Comparison of ENCODE assay signal across 13 cellular contexts in the genomic region with DNA sequence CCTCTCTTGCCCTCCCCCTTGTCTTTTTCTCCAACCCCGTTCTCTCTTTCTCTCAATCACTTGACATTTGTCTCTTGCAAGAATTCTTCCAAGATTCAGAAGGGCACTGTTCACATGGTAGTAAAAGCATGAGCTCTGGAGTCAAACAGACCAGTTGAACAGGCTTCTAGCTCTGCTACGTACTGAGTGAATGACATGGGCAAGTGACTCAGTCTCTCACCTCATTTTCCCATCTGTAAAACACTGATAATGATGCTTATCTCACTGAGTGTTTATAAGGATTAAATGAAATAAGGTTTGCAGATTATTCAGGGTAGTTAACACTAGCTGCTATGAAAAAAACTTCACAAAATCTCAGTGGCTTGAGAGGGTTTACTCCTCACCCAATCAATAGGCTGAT. TPM values are rescaled to one million over a fixed set of nuclear protein-coding genes. Genes with fewer than 3 reads are reported as not detected.
A peak's percentile ranks its signal among the peaks of the same experiment; 100 is the strongest.
DNase-seq lines count a peak whose midpoint lies in the region; ATAC-seq and TF ChIP-seq lines count a peak whose summit lies in the region.
"Had no signal": no experiment of that assay in that cellular context is flagged by ENCODE, and none has a peak within 500 bp of the region (broad histone marks: within the 10 kb centered on the region; RNA-seq: fewer than 3 reads in every experiment).

No MANE protein-coding gene starts in this region.

- H3K9me3 ChIP-seq in Karpas-422 (ENCODE audit: low read length) = no peaks in the 10 kb centered on the region
- H3K9me3 ChIP-seq: breast epithelium, tibial nerve had no signal

- H3K4me3 Mint-ChIP-seq in CD14-positive monocyte (peak overlapping the region; percentile 54 to 73), naive B cell (peak overlapping the region in 7 of 8 donors; percentile 10 to 82 (median 53)), MCF 10A (ENCODE audit: unreplicated experiment) (no peak overlapping the region)
- H3K4me3 Mint-ChIP-seq in activated T-helper 17 cell treated with anti-CD3 and anti-CD28 coated beads, Interleukin-2, amount 50 U/mL, for 72 hours = peak overlapping the region; percentile 68

- POLR2A ChIA-PET in MCF 10A (lab: Yijun Ruan, JAX) = no interaction called here

- TF ChIP-seq CTCF in CD14-positive monocyte (IDR thresholded peaks at IDR 0.05) (no peak), MCF 10A (IDR thresholded peaks at IDR 0.05; ENCODE audit: unreplicated experiment) (no peak)

- no peaks in the 10 kb centered on the region for H4K20me1 ChIP-seq in Karpas-422 (ENCODE audit: insufficient read depth, low read depth, low read length)

- H3K9me2 ChIP-seq in Karpas-422 (replicated peaks; ENCODE audit: insufficient read depth, low read length) = no peaks in the 10 kb centered on the region

- H3K4me2 ChIP-seq in Karpas-422 (ENCODE audit: low read depth, low read length, poor library complexity, severe bottlenecking) = no peak overlapping the region

- no peak overlapping the region for H3K4me3 ChIP-seq in Karpas-422 (ENCODE audit: low read length)
- H3K4me3 ChIP-seq: breast epithelium, tibial nerve had no signal

- no peaks in the 10 kb centered on the region for H3K79me2 ChIP-seq in Karpas-422 (ENCODE audit: low read length)
- H3K79me2 ChIP-seq: parathyroid adenoma had no signal

- BruUV-seq in MCF 10A (replicated peaks; lab: Mats Ljungman, UMichigan) = no TSS peak

- H3K27ac ChIP-seq in Karpas-422 (ENCODE audit: low read length) = no peak overlapping the region
- H3K27ac ChIP-seq: breast epithelium, parathyroid adenoma had no signal

- peaks cover 0 to 3% (median 0%) of the 10 kb centered on the region in 7 donors for H3K9me3 Mint-ChIP-seq in CD14-positive monocyte
- no peaks in the 10 kb centered on the region for H3K9me3 Mint-ChIP-seq in activated T-helper 17 cell treated with anti-CD3 and anti-CD28 coated beads, Interleukin-2, amount 50 U/mL, for 72 hours
- no peaks in the 10 kb centered on the region for H3K9me3 Mint-ChIP-seq in naive B cell
- no peaks in the 10 kb centered on the region for H3K9me3 Mint-ChIP-seq in MCF 10A (ENCODE audit: unreplicated experiment)

- intact Hi-C loops in CD14-positive monocyte (cut with micrococcal nuclease) (no loop called here), MCF 10A (cut with micrococcal nuclease) (no loop called here)

- H3K27ac Mint-ChIP-seq in CD14-positive monocyte (peak overlapping the region; percentile 97 to 100 (median 98)), naive B cell (peak overlapping the region; percentile 92 to 99 (median 95)), MCF 10A (ENCODE audit: low read depth, unreplicated experiment) (no peak overlapping the region)
- peak overlapping the region; percentile 80 for H3K27ac Mint-ChIP-seq in activated T-helper 17 cell treated with anti-CD3 and anti-CD28 coated beads, Interleukin-2, amount 50 U/mL, for 72 hours

- no peak overlapping the region for H3K9ac ChIP-seq in Karpas-422 (ENCODE audit: low read length)
- H3K9ac ChIP-seq: parathyroid adenoma had no signal

- DNase-seq in CD14-positive monocyte (ENCODE audit: low spot score) = no peak
- no peak for DNase-seq in naive B cell
- no peak for DNase-seq in SHP77 treated with DMSO at 0.1 percent for 48 hours (lab: John Stamatoyannopoulos, UW)
- no peak for DNase-seq in MCF 10A (ENCODE audit: unreplicated experiment)
- DNase-seq in Karpas-422 = no peak
- DNase-seq: DMS79 treated with DMSO at 0.1 percent for 48 hours, NCI-H1092 treated with DMSO at 0.1 percent for 48 hours had no signal

- CTCF ChIA-PET in MCF 10A (lab: Yijun Ruan, JAX) = interaction anchor here (0.6 to 1.4 kb wide), 6 partner anchors 20 to 632 kb away, joined by 3 to 6 read pairs (median 4); no protein-coding TSS in a partner anchor

- H3K4me1 Mint-ChIP-seq in CD14-positive monocyte (peaks cover 85% of the 10 kb centered on the region), naive B cell (peaks cover 47 to 77% (median 62%) of the 10 kb centered on the region in 3 donors), MCF 10A (ENCODE audit: insufficient read depth, unreplicated experiment) (no peaks in the 10 kb centered on the region)
- H3K4me1 Mint-ChIP-seq in activated T-helper 17 cell treated with anti-CD3 and anti-CD28 coated beads, Interleukin-2, amount 50 U/mL, for 72 hours = peaks cover 35% of the 10 kb centered on the region

- ATAC-seq in GM18867 (IDR thresholded peaks at IDR 0.05; ENCODE audit: unreplicated experiment) (peak; percentile 17), naive B cell (ENCODE audit: low read depth in 2 of 2) (no peak), GM19397 (IDR thresholded peaks at IDR 0.05; ENCODE audit: unreplicated experiment) (no peak)
- ATAC-seq in activated T-helper 17 cell treated with anti-CD3 and anti-CD28 coated beads, Interleukin-2, amount 50 U/mL, for 72 hours (replicated peaks) = peak; percentile 45

- no peaks in the 10 kb centered on the region for H3K36me3 ChIP-seq in Karpas-422 (ENCODE audit: insufficient read depth, low read length)
- H3K36me3 ChIP-seq: breast epithelium, tibial nerve had no signal

- H3K27me3 Mint-ChIP-seq in CD14-positive monocyte (ENCODE audit: low read depth in 3 of 3) (peaks cover 0 to 3% (median 1%) of the 10 kb centered on the region in 3 donors), naive B cell (no peaks in the 10 kb centered on the region), MCF 10A (ENCODE audit: insufficient read depth, unreplicated experiment) (peaks cover 41% of the 10 kb centered on the region)
- H3K27me3 Mint-ChIP-seq in activated T-helper 17 cell treated with anti-CD3 and anti-CD28 coated beads, Interleukin-2, amount 50 U/mL, for 72 hours = no peaks in the 10 kb centered on the region

- H3K27me3 ChIP-seq in Karpas-422 (ENCODE audit: low read length) = no peaks in the 10 kb centered on the region
- H3K27me3 ChIP-seq: breast epithelium had no signal

- H3K36me3 Mint-ChIP-seq in CD14-positive monocyte = peaks cover 20% of the 10 kb centered on the region in 2 donors
- peaks cover 9% of the 10 kb centered on the region for H3K36me3 Mint-ChIP-seq in activated T-helper 17 cell treated with anti-CD3 and anti-CD28 coated beads, Interleukin-2, amount 50 U/mL, for 72 hours (ENCODE audit: low read depth)
- no peaks in the 10 kb centered on the region for H3K36me3 Mint-ChIP-seq in naive B cell
- H3K36me3 Mint-ChIP-seq in MCF 10A (ENCODE audit: insufficient read depth, unreplicated experiment) = peaks cover 3% of the 10 kb centered on the region

- H3K4me1 ChIP-seq in Karpas-422 (ENCODE audit: low read length) = peaks cover 15% of the 10 kb centered on the region
- H3K4me1 ChIP-seq: breast epithelium, parathyroid adenoma, tibial nerve had no signal

- no peak overlapping the region for H2AFZ ChIP-seq in Karpas-422 (ENCODE audit: low read length)
- H2AFZ ChIP-seq: parathyroid adenoma had no signal

RNA-seq across cellular contexts. Expression of a gene that starts 5.9 kb away (rescaled TPM):
- 100 to 1,000 TPM; 152 to 226 TPM for polyA plus RNA-seq in CD14-positive monocyte
- total RNA-seq in activated T-helper 17 cell treated with anti-CD3 and anti-CD28 coated beads, Interleukin-2, amount 50 U/mL, for 72 hours = 100 to 1,000 TPM in 1 of 2 donors, 10 to 100 TPM in 1; 63.0 to 108 TPM
- 10 to 100 TPM; 49.8 to 63.1 (median 56.2) TPM for polyA plus RNA-seq in naive B cell (ENCODE audit: low read depth in 6 of 6)
- not detected in 2 replicates for total RNA-seq in MCF 10A (2022)
- total RNA-seq in Karpas-422 (2014; rRNA removed; shearing (Covaris generic); ENCODE audit: low replicate concordance) = 25.5 and 49.8 TPM in 2 replicates

RNA-seq across cellular contexts. Expression of a gene that starts 51.1 kb away (rescaled TPM):
- under 1 TPM; 0.17 to 0.37 TPM for polyA plus RNA-seq in CD14-positive monocyte
- total RNA-seq in activated T-helper 17 cell treated with anti-CD3 and anti-CD28 coated beads, Interleukin-2, amount 50 U/mL, for 72 hours = 1 to 10 TPM in 1 of 2 donors, under 1 TPM in 1; 0.61 to 2.1 TPM
- under 1 TPM in 5 of 6 donors, not detected in 1; 0.24 to 0.87 (median 0.84) TPM for polyA plus RNA-seq in naive B cell (ENCODE audit: low read depth in 6 of 6)
- not detected in 2 replicates for total RNA-seq in MCF 10A (2022)
- 0.69 and 1.1 TPM in 2 replicates for total RNA-seq in Karpas-422 (2014; rRNA removed; shearing (Covaris generic); ENCODE audit: low replicate concordance)

Comparison
In these comparisons a context has a peak if more than half of its experiments do, and no peak if none do; other contexts are left out.
1. ATAC-seq: peak in GM18867 (single experiment) and activated T-helper 17 cell treated with anti-CD3 and anti-CD28 coated beads, Interleukin-2, amount 50 U/mL, for 72 hours (single experiment); none in naive B cell (0 of 2) and GM19397 (single experiment).
2. RNA of a gene that starts 5.9 kb away (total RNA-seq): 63.0 to 108 TPM in activated T-helper 17 cell treated with anti-CD3 and anti-CD28 coated beads, Interleukin-2, amount 50 U/mL, for 72 hours and 25.5 to 49.8 TPM in Karpas-422; not detected in MCF 10A; every median in the first group is over 10 times any median in the second.